ENCODE assay signal across 1 cellular context in the genomic region with DNA sequence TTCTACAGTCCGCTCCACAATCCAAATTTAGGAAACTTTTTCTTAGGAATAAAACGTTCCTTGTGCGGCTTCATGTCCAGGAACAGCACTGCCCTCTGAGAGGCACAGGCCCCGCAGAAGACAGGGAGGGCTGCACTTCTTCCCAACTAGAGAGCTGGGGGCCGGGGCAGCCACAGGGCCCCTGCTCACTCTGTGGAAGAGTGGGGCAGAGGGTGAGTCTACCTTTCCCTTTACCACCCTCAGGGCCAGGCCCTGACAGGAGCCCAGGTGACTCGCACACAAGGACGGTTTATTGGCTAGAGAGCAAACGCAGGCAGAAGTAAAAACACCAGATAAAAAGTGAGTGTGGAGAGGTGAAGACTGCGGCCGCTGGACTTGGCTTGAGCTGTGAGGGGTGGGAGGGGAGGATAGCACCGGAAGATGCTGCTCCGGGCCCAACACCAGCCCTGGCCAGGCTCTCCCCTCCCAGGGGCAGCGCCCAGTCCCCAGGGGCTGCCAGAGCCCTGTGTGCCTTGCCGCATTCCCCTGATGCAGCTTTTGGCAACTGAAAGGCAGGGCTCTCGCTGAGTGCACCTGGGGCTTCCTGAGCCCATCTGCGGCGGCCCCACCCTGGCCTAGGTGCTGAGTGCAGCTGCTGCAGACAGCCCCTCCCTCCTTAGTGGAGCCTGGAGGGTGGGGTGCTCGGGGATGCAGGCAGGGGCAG.
TF ChIP-seq lines count a peak whose summit lies in the region.

No MANE protein-coding gene starts in this region.

TF ChIP-seq in WTC11, 78 proteins besides CTCF, POLR2A, EP300 and RAD21 (continued from another document):
- TF ChIP-seq, protein P1, sequence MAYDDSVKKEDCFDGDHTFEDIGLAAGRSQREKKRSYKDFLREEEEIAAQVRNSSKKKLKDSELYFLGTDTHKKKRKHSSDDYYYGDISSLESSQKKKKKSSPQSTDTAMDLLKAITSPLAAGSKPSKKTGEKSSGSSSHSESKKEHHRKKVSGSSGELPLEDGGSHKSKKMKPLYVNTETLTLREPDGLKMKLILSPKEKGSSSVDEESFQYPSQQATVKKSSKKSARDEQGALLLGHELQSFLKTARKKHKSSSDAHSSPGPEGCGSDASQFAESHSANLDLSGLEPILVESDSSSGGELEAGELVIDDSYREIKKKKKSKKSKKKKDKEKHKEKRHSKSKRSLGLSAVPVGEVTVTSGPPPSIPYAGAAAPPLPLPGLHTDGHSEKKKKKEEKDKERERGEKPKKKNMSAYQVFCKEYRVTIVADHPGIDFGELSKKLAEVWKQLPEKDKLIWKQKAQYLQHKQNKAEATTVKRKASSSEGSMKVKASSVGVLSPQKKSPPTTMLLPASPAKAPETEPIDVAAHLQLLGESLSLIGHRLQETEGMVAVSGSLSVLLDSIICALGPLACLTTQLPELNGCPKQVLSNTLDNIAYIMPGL (CRISPR knock-in tag; IDR thresholded peaks at IDR 0.05), result no peak
- TF ChIP-seq RELA (CRISPR knock-in tag; IDR thresholded peaks at IDR 0.05; ENCODE audit: borderline replicate concordance), result no peak
- TF ChIP-seq ZNF138 (CRISPR knock-in tag; conservative IDR thresholded peaks at IDR 0.05), result no peak
- TF ChIP-seq JAZF1 (CRISPR knock-in tag; IDR thresholded peaks at IDR 0.05), result no peak
- TF ChIP-seq, protein P2, sequence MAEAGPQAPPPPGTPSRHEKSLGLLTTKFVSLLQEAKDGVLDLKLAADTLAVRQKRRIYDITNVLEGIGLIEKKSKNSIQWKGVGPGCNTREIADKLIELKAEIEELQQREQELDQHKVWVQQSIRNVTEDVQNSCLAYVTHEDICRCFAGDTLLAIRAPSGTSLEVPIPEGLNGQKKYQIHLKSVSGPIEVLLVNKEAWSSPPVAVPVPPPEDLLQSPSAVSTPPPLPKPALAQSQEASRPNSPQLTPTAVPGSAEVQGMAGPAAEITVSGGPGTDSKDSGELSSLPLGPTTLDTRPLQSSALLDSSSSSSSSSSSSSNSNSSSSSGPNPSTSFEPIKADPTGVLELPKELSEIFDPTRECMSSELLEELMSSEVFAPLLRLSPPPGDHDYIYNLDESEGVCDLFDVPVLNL (CRISPR knock-in tag; IDR thresholded peaks at IDR 0.05; ENCODE audit: borderline replicate concordance, low read depth), result no peak
- TF ChIP-seq, protein P3, sequence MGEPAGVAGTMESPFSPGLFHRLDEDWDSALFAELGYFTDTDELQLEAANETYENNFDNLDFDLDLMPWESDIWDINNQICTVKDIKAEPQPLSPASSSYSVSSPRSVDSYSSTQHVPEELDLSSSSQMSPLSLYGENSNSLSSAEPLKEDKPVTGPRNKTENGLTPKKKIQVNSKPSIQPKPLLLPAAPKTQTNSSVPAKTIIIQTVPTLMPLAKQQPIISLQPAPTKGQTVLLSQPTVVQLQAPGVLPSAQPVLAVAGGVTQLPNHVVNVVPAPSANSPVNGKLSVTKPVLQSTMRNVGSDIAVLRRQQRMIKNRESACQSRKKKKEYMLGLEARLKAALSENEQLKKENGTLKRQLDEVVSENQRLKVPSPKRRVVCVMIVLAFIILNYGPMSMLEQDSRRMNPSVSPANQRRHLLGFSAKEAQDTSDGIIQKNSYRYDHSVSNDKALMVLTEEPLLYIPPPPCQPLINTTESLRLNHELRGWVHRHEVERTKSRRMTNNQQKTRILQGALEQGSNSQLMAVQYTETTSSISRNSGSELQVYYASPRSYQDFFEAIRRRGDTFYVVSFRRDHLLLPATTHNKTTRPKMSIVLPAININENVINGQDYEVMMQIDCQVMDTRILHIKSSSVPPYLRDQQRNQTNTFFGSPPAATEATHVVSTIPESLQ (CRISPR knock-in tag; IDR thresholded peaks at IDR 0.05), result no peak
- TF ChIP-seq ZBTB21 (CRISPR knock-in tag; IDR thresholded peaks at IDR 0.05; ENCODE audit: borderline replicate concordance), result no peak
- no peak for TF ChIP-seq KAT7 (CRISPR knock-in tag; IDR thresholded peaks at IDR 0.05; ENCODE audit: borderline replicate concordance)
TF ChIP-seq in WTC11: peak in this region for 0.
